In genomic region chr10:71750124-71750841, GRCh38 we compare ENCODE assay signal across 11 cellular contexts. TPM values are rescaled to one million over a fixed set of nuclear protein-coding genes. Genes with fewer than 3 reads are reported as not detected.
A peak's percentile ranks its signal among the peaks of the same experiment; 100 is the strongest.
DNase-seq lines count a peak whose midpoint lies in the region; ATAC-seq, FAIRE-seq and TF ChIP-seq lines count a peak whose summit lies in the region.
"Had no signal": no experiment of that assay in that cellular context is flagged by ENCODE, and none has a peak within 500 bp of the region (broad histone marks: within the 10 kb centered on the region; RNA-seq: fewer than 3 reads in every experiment).

No MANE protein-coding gene starts in this region.

- peak overlapping the region; percentile 97 for H3K27ac Mint-ChIP-seq in stimulated activated naive CD8-positive, alpha-beta T cell treated with anti-CD3 and anti-CD28 coated beads, Interleukin-15, Interleukin-2, amounts not matched to agents 100 ng/mL and 50 ng/mL, for 24 hours
- H3K27ac Mint-ChIP-seq in activated CD8-positive, alpha-beta T cell treated with anti-CD3 and anti-CD28 coated beads for 36 hours, result peak overlapping the region; percentile 98

- no peak for TF ChIP-seq CTCF in activated CD8-positive, alpha-beta T cell treated with anti-CD3 and anti-CD28 coated beads for 36 hours (IDR thresholded peaks at IDR 0.05)
- TF ChIP-seq CTCF in D721Med (IDR thresholded peaks at IDR 0.05; ENCODE audit: insufficient read depth, missing control alignments), result no peak

- no peaks in the 10 kb centered on the region for H3K27me3 Mint-ChIP-seq in stimulated activated naive CD8-positive, alpha-beta T cell treated with anti-CD3 and anti-CD28 coated beads, Interleukin-15, Interleukin-2, amounts not matched to agents 100 ng/mL and 50 ng/mL, for 24 hours
- no peaks in the 10 kb centered on the region for H3K27me3 Mint-ChIP-seq in activated CD8-positive, alpha-beta T cell treated with anti-CD3 and anti-CD28 coated beads for 36 hours

- peak overlapping the region; percentile 28 for H3K4me3 Mint-ChIP-seq in stimulated activated naive CD8-positive, alpha-beta T cell treated with anti-CD3 and anti-CD28 coated beads, Interleukin-15, Interleukin-2, amounts not matched to agents 100 ng/mL and 50 ng/mL, for 24 hours
- peak overlapping the region; percentile 15 for H3K4me3 Mint-ChIP-seq in activated CD8-positive, alpha-beta T cell treated with anti-CD3 and anti-CD28 coated beads for 36 hours

- peaks cover 55% of the 10 kb centered on the region for H3K36me3 Mint-ChIP-seq in stimulated activated naive CD8-positive, alpha-beta T cell treated with anti-CD3 and anti-CD28 coated beads, Interleukin-15, Interleukin-2, amounts not matched to agents 100 ng/mL and 50 ng/mL, for 24 hours (ENCODE audit: low read depth)
- peaks cover 57% of the 10 kb centered on the region for H3K36me3 Mint-ChIP-seq in activated CD8-positive, alpha-beta T cell treated with anti-CD3 and anti-CD28 coated beads for 36 hours (ENCODE audit: low read depth)

- FAIRE-seq in D721Med (lab: Jason Lieb, UNC), result no peak
- FAIRE-seq: GM18507 had no signal

- POLR2A ChIA-PET in activated CD8-positive, alpha-beta T cell treated with anti-CD3 and anti-CD28 coated beads for 36 hours (lab: Charles Lee), result interaction anchor here (1.2 kb wide), 1 partner anchor 20 kb away, joined by 4 read pairs; no protein-coding TSS in a partner anchor

- H3K27me3 ChIP-seq in layer of hippocampus (ENCODE audit: control insufficient read depth, insufficient read depth, low read length), result no peaks in the 10 kb centered on the region

- no peaks in the 10 kb centered on the region for H3K9me3 Mint-ChIP-seq in stimulated activated naive CD8-positive, alpha-beta T cell treated with anti-CD3 and anti-CD28 coated beads, Interleukin-15, Interleukin-2, amounts not matched to agents 100 ng/mL and 50 ng/mL, for 24 hours
- no peaks in the 10 kb centered on the region for H3K9me3 Mint-ChIP-seq in activated CD8-positive, alpha-beta T cell treated with anti-CD3 and anti-CD28 coated beads for 36 hours

- H3K27ac ChIP-seq in layer of hippocampus (ENCODE audit: low read depth, low read length), result peak overlapping the region; percentile 63

- no peak for ATAC-seq in stimulated activated naive CD8-positive, alpha-beta T cell treated with anti-CD3 and anti-CD28 coated beads, Interleukin-15, Interleukin-2, amounts not matched to agents 100 U/mL and 50 U/mL, for 24 hours
- no peak for ATAC-seq in activated CD8-positive, alpha-beta T cell treated with anti-CD3 and anti-CD28 coated beads for 36 hours
- no peak for ATAC-seq in HG03280 (IDR thresholded peaks at IDR 0.05; ENCODE audit: unreplicated experiment)
- ATAC-seq: activated CD4-positive, CD25-positive, alpha-beta regulatory T cell treated with anti-CD3 and anti-CD28 coated beads, Interleukin-2, amount 50 U/mL, for 24 hours had no signal

- H3K4me1 Mint-ChIP-seq in stimulated activated naive CD8-positive, alpha-beta T cell treated with anti-CD3 and anti-CD28 coated beads, Interleukin-15, Interleukin-2, amounts not matched to agents 100 ng/mL and 50 ng/mL, for 24 hours (ENCODE audit: low read depth), result peaks cover 96% of the 10 kb centered on the region
- H3K4me1 Mint-ChIP-seq in activated CD8-positive, alpha-beta T cell treated with anti-CD3 and anti-CD28 coated beads for 36 hours (ENCODE audit: low read depth), result peaks cover 96% of the 10 kb centered on the region

- intact Hi-C loops in activated CD8-positive, alpha-beta T cell treated with anti-CD3 and anti-CD28 coated beads for 36 hours (cut with micrococcal nuclease), result no loop called here

- DNase-seq in stimulated activated naive CD8-positive, alpha-beta T cell treated with anti-CD3 and anti-CD28 coated beads, Interleukin-15, Interleukin-2, amounts not matched to agents 100 U/mL and 50 U/mL, for 24 hours, result no peak
- DNase-seq in activated CD8-positive, alpha-beta T cell treated with anti-CD3 and anti-CD28 coated beads for 36 hours, result no peak
- DNase-seq in D721Med (ENCODE audit: insufficient read length, low spot score) (no peak), NCI-H69 (lab: John Stamatoyannopoulos, UW) (no peak)
- no peak for DNase-seq in effector CD8-positive, alpha-beta T cell (lab: John Stamatoyannopoulos, UW)
- DNase-seq: mesenchymal stem cell had no signal

- CTCF ChIA-PET in activated CD8-positive, alpha-beta T cell treated with anti-CD3 and anti-CD28 coated beads for 36 hours (lab: Charles Lee), result interaction anchor here (1.6 to 3.3 kb wide), 2 partner anchors 22 to 37 kb away, joined by 3 to 17 read pairs; partner anchors contain the start of gene VSIR

RNA-seq across cellular contexts. Expression of gene VSIR, which starts 23.0 kb away (rescaled TPM):
- total RNA-seq in activated CD8-positive, alpha-beta T cell treated with anti-CD3 and anti-CD28 coated beads for 36 hours, result 10 to 100 TPM; 59.6 to 61.0 TPM

RNA-seq across cellular contexts. Expression of gene C10orf105, which starts 30.7 kb away (rescaled TPM):
- under 1 TPM; 0.16 to 0.27 TPM for total RNA-seq in activated CD8-positive, alpha-beta T cell treated with anti-CD3 and anti-CD28 coated beads for 36 hours
